6 cellular contexts compared by ENCODE assay signal in genomic region chr16:67665598-67665997, GRCh38. TPM values are rescaled to one million over a fixed set of nuclear protein-coding genes. Genes with fewer than 3 reads are reported as not detected.
DNase-seq lines count a peak whose midpoint lies in the region; ATAC-seq and TF ChIP-seq lines count a peak whose summit lies in the region.

No MANE protein-coding gene starts in this region.

- H3K4me1 ChIP-seq in stomach smooth muscle (ENCODE audit: control insufficient read depth, insufficient read depth, low read length) = peaks cover 37% of the 10 kb centered on the region

- no peaks in the 10 kb centered on the region for H3K27me3 ChIP-seq in stomach smooth muscle (ENCODE audit: control insufficient read depth in 1 of 2, insufficient read depth in 2 of 2, low read length in 2 of 2)

- H3K36me3 ChIP-seq in stomach smooth muscle (ENCODE audit: control insufficient read depth in 2 of 2, insufficient read depth in 2 of 2, low read length in 2 of 2) = peaks cover 8 to 13% of the 10 kb centered on the region in 2 donors

- H3K9ac ChIP-seq in stomach smooth muscle (ENCODE audit: low read length in 2 of 2) = peak overlapping the region; percentile 51 to 59

- ATAC-seq in HG02970 (IDR thresholded peaks at IDR 0.05; ENCODE audit: low FRiP score, unreplicated experiment) = no peak

- H3K4me1 Mint-ChIP-seq in activated CD4-positive, alpha-beta T cell treated with anti-CD3 and anti-CD28 coated beads, Interleukin-2, amount 10 ng/mL, durations not matched to agents 24 days and 14 days = peaks cover 27% of the 10 kb centered on the region

- H3K27ac ChIP-seq in stomach smooth muscle (ENCODE audit: low read length) = no peak overlapping the region

- no peak for DNase-seq in activated CD4-positive, alpha-beta T cell treated with anti-CD3 and anti-CD28 coated beads, Interleukin-2, amount 10 ng/mL, durations not matched to agents 24 days and 14 days
- no peak for DNase-seq in activated CD4-positive, alpha-beta T cell treated with anti-CD3 and anti-CD28 coated beads, Interleukin-2, amount 50 U/mL, for 4 hours
- DNase-seq in epithelial cell of esophagus (ENCODE audit: low read depth) = no peak
- no peak for DNase-seq in activated effector memory CD4-positive, alpha-beta T cell treated with anti-CD3 and anti-CD28 coated beads, Interleukin-2, amount 50 U/mL, for 16 hours

- H3K36me3 Mint-ChIP-seq in activated CD4-positive, alpha-beta T cell treated with anti-CD3 and anti-CD28 coated beads, Interleukin-2, amount 10 ng/mL, durations not matched to agents 24 days and 14 days (ENCODE audit: low read depth) = peaks cover 6% of the 10 kb centered on the region

- no peaks in the 10 kb centered on the region for H3K27me3 Mint-ChIP-seq in activated CD4-positive, alpha-beta T cell treated with anti-CD3 and anti-CD28 coated beads, Interleukin-2, amount 10 ng/mL, durations not matched to agents 24 days and 14 days

- H3K4me3 Mint-ChIP-seq in activated CD4-positive, alpha-beta T cell treated with anti-CD3 and anti-CD28 coated beads, Interleukin-2, amount 10 ng/mL, durations not matched to agents 24 days and 14 days = peak overlapping the region; percentile 80

- H3K27ac Mint-ChIP-seq in activated CD4-positive, alpha-beta T cell treated with anti-CD3 and anti-CD28 coated beads, Interleukin-2, amount 10 ng/mL, durations not matched to agents 24 days and 14 days = no peak overlapping the region

- intact Hi-C loops in activated CD4-positive, alpha-beta T cell treated with anti-CD3 and anti-CD28 coated beads, Interleukin-2, amount 10 ng/mL, durations not matched to agents 24 days and 14 days (cut with micrococcal nuclease) = loop anchor here (10.0 kb wide), 2 partner anchors 269 to 1669 kb away; partner anchors contain the start of genes COG8, CTRL, NIP7 and PDF

- H3K4me3 ChIP-seq in epithelial cell of esophagus (ENCODE audit: low read length) (peak overlapping the region; percentile 58), stomach smooth muscle (ENCODE audit: low read length in 2 of 2) (peak overlapping the region; percentile 50 to 81)

- no peaks in the 10 kb centered on the region for H3K9me3 ChIP-seq in stomach smooth muscle (ENCODE audit: control insufficient read depth in 2 of 2, low read length in 2 of 2)

- H3K9me3 Mint-ChIP-seq in activated CD4-positive, alpha-beta T cell treated with anti-CD3 and anti-CD28 coated beads, Interleukin-2, amount 10 ng/mL, durations not matched to agents 24 days and 14 days = no peaks in the 10 kb centered on the region

- TF ChIP-seq CTCF in epithelial cell of esophagus (IDR thresholded peaks at IDR 0.05; ENCODE audit: insufficient read depth, low read depth, low read length, missing control alignments) = no peak

RNA-seq across cellular contexts. Expression of gene ENKD1, which starts 1.0 kb away (rescaled TPM):
- 12.7 and 13.8 TPM in 2 replicates for total RNA-seq in activated CD4-positive, alpha-beta T cell treated with anti-CD3 and anti-CD28 coated beads, Interleukin-2, amount 10 ng/mL, durations not matched to agents 24 days and 14 days

RNA-seq across cellular contexts. Expression of gene C16orf86, which starts 1.0 kb away (rescaled TPM):
- total RNA-seq in activated CD4-positive, alpha-beta T cell treated with anti-CD3 and anti-CD28 coated beads, Interleukin-2, amount 10 ng/mL, durations not matched to agents 24 days and 14 days = 0.68 and 1.5 TPM in 2 replicates

RNA-seq across cellular contexts. Expression of gene PARD6A, which starts 4.8 kb away (rescaled TPM):
- total RNA-seq in activated CD4-positive, alpha-beta T cell treated with anti-CD3 and anti-CD28 coated beads, Interleukin-2, amount 10 ng/mL, durations not matched to agents 24 days and 14 days = 13.5 and 14.0 TPM in 2 replicates

RNA-seq across cellular contexts. Expression of gene ACD, which starts 5.5 kb away (rescaled TPM):
- 54.0 and 55.1 TPM in 2 replicates for total RNA-seq in activated CD4-positive, alpha-beta T cell treated with anti-CD3 and anti-CD28 coated beads, Interleukin-2, amount 10 ng/mL, durations not matched to agents 24 days and 14 days

RNA-seq across cellular contexts. Expression of gene CARMIL2, which starts 20.7 kb away (rescaled TPM):
- total RNA-seq in activated CD4-positive, alpha-beta T cell treated with anti-CD3 and anti-CD28 coated beads, Interleukin-2, amount 10 ng/mL, durations not matched to agents 24 days and 14 days = 219 and 229 TPM in 2 replicates
